Comparison of ENCODE assay signal across 19 cellular contexts in genomic region chr9:136751244-136751643, GRCh38. TPM values are rescaled to one million over a fixed set of nuclear protein-coding genes. Genes with fewer than 3 reads are reported as not detected.
DNase-seq lines count a peak whose midpoint lies in the region; ATAC-seq, FAIRE-seq and TF ChIP-seq lines count a peak whose summit lies in the region.
"Had no signal": no experiment of that assay in that cellular context is flagged by ENCODE, and none has a peak within 500 bp of the region (broad histone marks: within the 10 kb centered on the region; RNA-seq: fewer than 3 reads in every experiment).

No MANE protein-coding gene starts in this region.

- no TSS peak for BruUV-seq in A673 (replicated peaks; lab: Mats Ljungman, UMichigan)

- H3K4me1 Mint-ChIP-seq in activated B cell treated with CpG ODN at 0.5 μM for 24 hours (peaks cover 54% of the 10 kb centered on the region), naive B cell (peaks cover 41 to 70% (median 57%) of the 10 kb centered on the region in 3 donors)
- H3K4me1 Mint-ChIP-seq: GM23338 had no signal

- ATAC-seq in activated B cell treated with CpG ODN at 0.5 μM for 24 hours (ENCODE audit: low read depth) (no peak), naive B cell (ENCODE audit: low read depth in 2 of 2) (no peak)
- ATAC-seq: CD8-positive, alpha-beta T cell; GM23338 had no signal

- peak overlapping the region; percentile 32 for H3K27ac Mint-ChIP-seq in activated B cell treated with CpG ODN at 0.5 μM for 24 hours
- H3K27ac Mint-ChIP-seq in naive B cell: peak overlapping the region in 4 of 6 donors; percentile 28 to 95 (median 70)
- H3K27ac Mint-ChIP-seq: CD8-positive, alpha-beta T cell; GM23338 had no signal

- POLR2A ChIA-PET in activated B cell treated with CpG ODN at 0.5 μM for 24 hours (lab: Charles Lee) (interaction anchor here (0.6 to 7.6 kb wide), 4 partner anchors 10 to 472 kb away, joined by 3 to 112 read pairs (median 10); no protein-coding TSS in a partner anchor), A673 (lab: Charles Lee; ENCODE audit: low non-redundant PET) (no interaction called here)

- no peaks in the 10 kb centered on the region for H3K4me1 ChIP-seq in A673 (ENCODE audit: insufficient read depth, low read length, poor library complexity, severe bottlenecking)

- H3K4me3 Mint-ChIP-seq in activated B cell treated with CpG ODN at 0.5 μM for 24 hours (no peak overlapping the region), naive B cell (peak overlapping the region in 1 of 8 donors; percentile 8)
- H3K4me3 Mint-ChIP-seq: CD8-positive, alpha-beta T cell; GM23338 had no signal

- no peaks in the 10 kb centered on the region for H3K27me3 ChIP-seq in A673 (replicated peaks; ENCODE audit: insufficient read depth, low read depth, low read length, poor library complexity)

- DNase-seq in GM12891 (ENCODE audit: insufficient read length, low spot score): no peak
- no peak for DNase-seq in activated B cell treated with CpG ODN at 0.5 μM for 24 hours
- DNase-seq in naive B cell: no peak
- DNase-seq in effector CD4-positive, alpha-beta T cell: no peak
- DNase-seq in A673 (ENCODE audit: low spot score): no peak
- no peak for DNase-seq in stimulated activated CD4-positive, alpha-beta T cell treated with anti-CD3 and anti-CD28 coated beads, Interleukin-12 subunit alpha, Interleukin-12 subunit beta, amount 100 ng/mL, for 4 hours
- DNase-seq in NCI-H774 (lab: John Stamatoyannopoulos, UW): no peak
- DNase-seq: AML-193; Calu3; CD8-positive, alpha-beta T cell; DMS79 treated with DMSO at 0.1 percent for 48 hours; KBM-7 had no signal

- H3K36me3 Mint-ChIP-seq in activated B cell treated with CpG ODN at 0.5 μM for 24 hours (ENCODE audit: low read depth) (peaks cover 10% of the 10 kb centered on the region), naive B cell (peaks cover 8 to 21% of the 10 kb centered on the region in 2 donors)
- H3K36me3 Mint-ChIP-seq: CD8-positive, alpha-beta T cell had no signal

- no peak overlapping the region for H3K27ac ChIP-seq in A673 (ENCODE audit: low read depth, low read length, poor library complexity, severe bottlenecking)

- no peak for TF ChIP-seq POLR2A in GM12891 (IDR thresholded peaks at IDR 0.05; ENCODE audit: low read depth, low read length)

- H3K27me3 Mint-ChIP-seq in activated B cell treated with CpG ODN at 0.5 μM for 24 hours: no peaks in the 10 kb centered on the region
- H3K27me3 Mint-ChIP-seq in naive B cell: no peaks in the 10 kb centered on the region

- H3K4me3 ChIP-seq in A673 (ENCODE audit: low read depth, low read length, poor library complexity, severe bottlenecking): no peak overlapping the region
- H3K4me3 ChIP-seq: BLaER1 treated with 17β-estradiol and CSF1 and Interleukin-3, amounts not matched to agents 10 nM and 100 nM; GM23338 had no signal

- CTCF ChIA-PET in activated B cell treated with CpG ODN at 0.5 μM for 24 hours (lab: Charles Lee): no interaction called here
- CTCF ChIA-PET in A673 (lab: Charles Lee): no interaction called here

- FAIRE-seq in GM12891 (lab: Jason Lieb, UNC): no peak
- FAIRE-seq: A204.1, GM12892, GM18507, H54 had no signal

- H3K36me3 ChIP-seq in A673 (ENCODE audit: insufficient read depth, low read length, poor library complexity, severe bottlenecking): no peaks in the 10 kb centered on the region
- H3K36me3 ChIP-seq: BLaER1 treated with 17β-estradiol and CSF1 and Interleukin-3, amounts not matched to agents 10 nM and 100 nM had no signal

- no peak for TF ChIP-seq CTCF in activated B cell treated with CpG ODN at 0.5 μM for 24 hours (IDR thresholded peaks at IDR 0.05)
- no peak for TF ChIP-seq CTCF in A673 (conservative IDR thresholded peaks at IDR 0.05; ENCODE audit: low read depth, low read length)

- H3K9me3 Mint-ChIP-seq in activated B cell treated with CpG ODN at 0.5 μM for 24 hours: peaks cover 12% of the 10 kb centered on the region
- H3K9me3 Mint-ChIP-seq in naive B cell: peaks cover 6 to 29% (median 17%) of the 10 kb centered on the region in 7 donors

- H3K9me3 ChIP-seq in A673 (ENCODE audit: low read depth, low read length, poor library complexity, severe bottlenecking): peaks cover 7% of the 10 kb centered on the region

- intact Hi-C loops in activated B cell treated with CpG ODN at 0.5 μM for 24 hours (cut with micrococcal nuclease) (no loop called here), A673 (cut with micrococcal nuclease; ENCODE audit: unreplicated experiment) (no loop called here)

TF ChIP-seq in GM12891, 5 proteins besides CTCF, POLR2A, EP300 and RAD21:
- TF ChIP-seq SPI1 (IDR thresholded peaks at IDR 0.05; ENCODE audit: low read depth, low read length) (peak; percentile 18; the same call in 1 of the 2 replicates), POLR2AphosphoS5 (IDR thresholded peaks at IDR 0.05; ENCODE audit: low read depth, low read length) (no peak), POU2F2 (IDR thresholded peaks at IDR 0.05; ENCODE audit: low read depth, low read length) (no peak), TAF1 (IDR thresholded peaks at IDR 0.05; ENCODE audit: low read depth, low read length) (no peak)

RNA-seq across cellular contexts. Expression of gene LCN6, which starts 2.9 kb away (rescaled TPM):
- polyA plus RNA-seq in GM12891 (2012; ENCODE audit: low read depth, missing spikeins): 0.15 TPM
- total RNA-seq in activated B cell treated with CpG ODN at 0.5 μM for 24 hours (not detected in 2 replicates), A673 (2021) (not detected in 2 replicates)
- not detected for polyA plus RNA-seq in naive B cell (ENCODE audit: low read depth in 6 of 6)
- total RNA-seq: Calu3; CD8-positive, alpha-beta T cell; GM23338; HT1080 had no signal
- polyA plus RNA-seq: GM23338 had no signal

RNA-seq across cellular contexts. Expression of gene LCN8, which starts 6.8 kb away (rescaled TPM):
- polyA plus RNA-seq in GM12891 (2012; ENCODE audit: low read depth, missing spikeins): not detected
- total RNA-seq in activated B cell treated with CpG ODN at 0.5 μM for 24 hours (5.3 and 6.9 TPM in 2 replicates), A673 (2021) (not detected in 2 replicates)
- 10 to 100 TPM in 2 of 6 donors, under 1 TPM in 3, not detected in 1; 0.39 to 69.1 (median 0.73) TPM for polyA plus RNA-seq in naive B cell (ENCODE audit: low read depth in 6 of 6)
- total RNA-seq: Calu3; CD8-positive, alpha-beta T cell; GM23338; HT1080 had no signal
- polyA plus RNA-seq: GM23338 had no signal

RNA-seq across cellular contexts. Expression of gene LCN10, which starts 8.5 kb away (rescaled TPM):
- 0.77 TPM for polyA plus RNA-seq in GM12891 (2012; ENCODE audit: low read depth, missing spikeins)
- total RNA-seq in activated B cell treated with CpG ODN at 0.5 μM for 24 hours (13.7 and 15.9 TPM in 2 replicates), A673 (2021) (0.15 and 0.35 TPM in 2 replicates)
- polyA plus RNA-seq in naive B cell (ENCODE audit: low read depth in 6 of 6): 10 to 100 TPM; 46.1 to 86.0 (median 65.3) TPM
- total RNA-seq: HT1080 had no signal

RNA-seq across cellular contexts. Expression of gene LCN15, which starts 13.1 kb away (rescaled TPM):
- not detected for polyA plus RNA-seq in GM12891 (2012; ENCODE audit: low read depth, missing spikeins)
- total RNA-seq in activated B cell treated with CpG ODN at 0.5 μM for 24 hours (not detected in 2 replicates), A673 (2021) (not detected in 2 replicates)
- polyA plus RNA-seq in naive B cell (ENCODE audit: low read depth in 6 of 6): under 1 TPM in 1 of 6 donors, not detected in 5; 0.09 TPM
- total RNA-seq: Calu3; CD8-positive, alpha-beta T cell; HT1080 had no signal

RNA-seq across cellular contexts. Expression of gene DIPK1B, which starts 38.9 kb away (rescaled TPM):
- polyA plus RNA-seq in GM12891 (2012; ENCODE audit: low read depth, missing spikeins): 0.45 TPM
- total RNA-seq in activated B cell treated with CpG ODN at 0.5 μM for 24 hours: 1.5 and 2.2 TPM in 2 replicates
- 10 to 100 TPM in 4 of 6 donors, 1 to 10 TPM in 1, under 1 TPM in 1; 0.91 to 71.6 (median 15.1) TPM for polyA plus RNA-seq in naive B cell (ENCODE audit: low read depth in 6 of 6)
- total RNA-seq in A673 (2021): 26.4 and 35.3 TPM in 2 replicates

Comparison
In these comparisons a context has a peak if more than half of its experiments do, and no peak if none do; other contexts are left out.
1. RNA of gene LCN10, which starts 8.5 kb away (total RNA-seq): 13.7 to 15.9 TPM in activated B cell treated with CpG ODN at 0.5 μM for 24 hours; 0.15 to 0.35 TPM in A673; every median in the first group is over 10 times any median in the second.